14 cellular contexts compared by ENCODE assay signal in genomic region chr13:84136582-84136981, GRCh38.
DNase-seq lines count a peak whose midpoint lies in the region; ATAC-seq and TF ChIP-seq lines count a peak whose summit lies in the region.
"Had no signal": no experiment of that assay in that cellular context is flagged by ENCODE, and none has a peak within 500 bp of the region (broad histone marks: within the 10 kb centered on the region; RNA-seq: fewer than 3 reads in every experiment).

No MANE protein-coding gene starts in this region.

- ATAC-seq in GM19395 (IDR thresholded peaks at IDR 0.05; ENCODE audit: unreplicated experiment) (peak; percentile 18), HG03196 (IDR thresholded peaks at IDR 0.05; ENCODE audit: unreplicated experiment) (no peak)
- ATAC-seq: Panc1 had no signal

- H3K9me3 Mint-ChIP-seq in CD8-positive, alpha-beta memory T cell, result no peaks in the 10 kb centered on the region

- peak overlapping the region; percentile 24 for H3K4me3 ChIP-seq in CD8-positive, alpha-beta memory T cell (ENCODE audit: low read length)
- H3K4me3 ChIP-seq in Loucy (ENCODE audit: low read length, poor library complexity, severe bottlenecking), result peak overlapping the region; percentile 73
- no peak overlapping the region for H3K4me3 ChIP-seq in effector memory CD4-positive, alpha-beta T cell (ENCODE audit: insufficient read depth, low read depth, low read length, poor library complexity, severe bottlenecking)
- no peak overlapping the region for H3K4me3 ChIP-seq in Karpas-422 (ENCODE audit: low read length)
- H3K4me3 ChIP-seq: dorsolateral prefrontal cortex, right atrium auricular region had no signal

- no peaks in the 10 kb centered on the region; the same call in 1 of the 2 replicates for H3K79me2 ChIP-seq in Loucy (ENCODE audit: insufficient read depth, low read length)
- H3K79me2 ChIP-seq in Karpas-422 (ENCODE audit: low read length), result no peaks in the 10 kb centered on the region

- H3K27ac ChIP-seq in CD8-positive, alpha-beta memory T cell (ENCODE audit: low read depth, low read length), result peak overlapping the region; percentile 52
- peak overlapping the region; percentile 52 for H3K27ac ChIP-seq in effector memory CD4-positive, alpha-beta T cell (ENCODE audit: insufficient read depth, low read length, poor library complexity, severe bottlenecking)
- H3K27ac ChIP-seq in Karpas-422 (ENCODE audit: low read length), result no peak overlapping the region
- H3K27ac ChIP-seq: dorsolateral prefrontal cortex, HL-60, right atrium auricular region had no signal

- H3K9ac ChIP-seq in Loucy (ENCODE audit: low read depth, low read length, poor library complexity, severe bottlenecking), result peak overlapping the region; percentile 70
- H3K9ac ChIP-seq in Karpas-422 (ENCODE audit: low read length), result no peak overlapping the region

- H3K27me3 ChIP-seq in CD8-positive, alpha-beta memory T cell (ENCODE audit: insufficient read depth, low read length, poor library complexity, severe bottlenecking), result no peaks in the 10 kb centered on the region
- H3K27me3 ChIP-seq in Loucy (ENCODE audit: insufficient read depth, low read length, poor library complexity, severe bottlenecking) (no peaks in the 10 kb centered on the region), Karpas-422 (ENCODE audit: low read length) (no peaks in the 10 kb centered on the region)
- H3K27me3 ChIP-seq in effector memory CD4-positive, alpha-beta T cell (replicated peaks; ENCODE audit: control insufficient read depth, insufficient read depth, low read length, poor library complexity, severe bottlenecking), result no peaks in the 10 kb centered on the region
- H3K27me3 ChIP-seq: dorsolateral prefrontal cortex, right atrium auricular region had no signal

- DNase-seq in CD8-positive, alpha-beta memory T cell, result peak in 1 of 5 donors; percentile 27
- no peak for DNase-seq in effector memory CD4-positive, alpha-beta T cell
- DNase-seq in Karpas-422 (no peak), cerebellum (ENCODE audit: low spot score) (no peak), NCI-H69 (lab: John Stamatoyannopoulos, UW) (no peak)
- DNase-seq: aorta, dorsolateral prefrontal cortex, NCI-H345 had no signal

- peaks cover 36 to 51% (median 40%) of the 10 kb centered on the region in 3 donors for H3K4me1 Mint-ChIP-seq in CD8-positive, alpha-beta memory T cell

- no peak for TF ChIP-seq CTCF in Loucy (conservative IDR thresholded peaks at IDR 0.05; ENCODE audit: low read length)

- no peaks in the 10 kb centered on the region for H3K9me3 ChIP-seq in CD8-positive, alpha-beta memory T cell (ENCODE audit: low read length)
- H3K9me3 ChIP-seq in Loucy (ENCODE audit: insufficient read depth, low read depth, low read length), result no peaks in the 10 kb centered on the region
- no peaks in the 10 kb centered on the region for H3K9me3 ChIP-seq in effector memory CD4-positive, alpha-beta T cell (ENCODE audit: control insufficient read depth, low read length)
- H3K9me3 ChIP-seq in Karpas-422 (ENCODE audit: low read length), result peaks cover 14% of the 10 kb centered on the region; the same call in 1 of the 2 replicates
- H3K9me3 ChIP-seq: right atrium auricular region had no signal

- POLR2A ChIA-PET in CD8-positive, alpha-beta memory T cell (lab: Charles Lee), result no interaction called here

- H4K20me1 ChIP-seq in Loucy (ENCODE audit: insufficient read depth, low read length, poor library complexity, severe bottlenecking) (no peaks in the 10 kb centered on the region), Karpas-422 (ENCODE audit: insufficient read depth, low read depth, low read length) (no peaks in the 10 kb centered on the region)

- H3K4me2 ChIP-seq in Loucy (ENCODE audit: low read depth, low read length, poor library complexity, severe bottlenecking), result peak overlapping the region; percentile 97
- no peak overlapping the region for H3K4me2 ChIP-seq in Karpas-422 (ENCODE audit: low read depth, low read length, poor library complexity, severe bottlenecking)

- H3K9me2 ChIP-seq in Loucy (replicated peaks; ENCODE audit: low read depth, low read length) (no peaks in the 10 kb centered on the region), Karpas-422 (replicated peaks; ENCODE audit: insufficient read depth, low read length) (no peaks in the 10 kb centered on the region)

- H3K4me3 Mint-ChIP-seq in CD8-positive, alpha-beta memory T cell, result peak overlapping the region; percentile 29 to 79 (median 67)

- no peaks in the 10 kb centered on the region for H3K27me3 Mint-ChIP-seq in CD8-positive, alpha-beta memory T cell

- CTCF ChIA-PET in CD8-positive, alpha-beta memory T cell (lab: Charles Lee), result interaction anchor here (0.5 to 1.6 kb wide), 3 partner anchors 8 to 1663 kb away, joined by 3 to 4 read pairs (median 4); no protein-coding TSS in a partner anchor

- H2AFZ ChIP-seq in Loucy (ENCODE audit: low read length) (no peak overlapping the region; the same call in 1 of the 2 replicates), Karpas-422 (ENCODE audit: low read length) (no peak overlapping the region)

- H3K36me3 ChIP-seq in CD8-positive, alpha-beta memory T cell (ENCODE audit: insufficient read depth, low read length), result no peaks in the 10 kb centered on the region
- H3K36me3 ChIP-seq in Loucy (ENCODE audit: insufficient read depth, low read length) (no peaks in the 10 kb centered on the region), Karpas-422 (ENCODE audit: insufficient read depth, low read length) (no peaks in the 10 kb centered on the region)
- no peaks in the 10 kb centered on the region for H3K36me3 ChIP-seq in effector memory CD4-positive, alpha-beta T cell (ENCODE audit: control insufficient read depth, insufficient read depth, low read length)
- H3K36me3 ChIP-seq: right atrium auricular region had no signal

- 0 out of 2 replicates have a peak, but pooled peaks cover 3% of the 10 kb centered on the region for H3F3A ChIP-seq in Loucy (ENCODE audit: low read depth)

- peaks cover 16% of the 10 kb centered on the region for H3K4me1 ChIP-seq in CD8-positive, alpha-beta memory T cell (ENCODE audit: insufficient read depth, low read length)
- H3K4me1 ChIP-seq in Loucy (ENCODE audit: insufficient read depth, low read length, poor library complexity, severe bottlenecking), result peaks cover 63% of the 10 kb centered on the region
- H3K4me1 ChIP-seq in effector memory CD4-positive, alpha-beta T cell (ENCODE audit: control insufficient read depth, insufficient read depth, low read length, poor library complexity, severe bottlenecking), result peaks cover 3% of the 10 kb centered on the region
- H3K4me1 ChIP-seq in Karpas-422 (ENCODE audit: low read length), result no peaks in the 10 kb centered on the region
- H3K4me1 ChIP-seq: right atrium auricular region had no signal

- H3K36me3 Mint-ChIP-seq in CD8-positive, alpha-beta memory T cell, result peaks cover 0 to 3% (median 0%) of the 10 kb centered on the region in 3 donors

- peak overlapping the region; percentile 66 to 98 (median 84) for H3K27ac Mint-ChIP-seq in CD8-positive, alpha-beta memory T cell

Comparison
In these comparisons a context has a peak if more than half of its experiments do, and no peak if none do; other contexts are left out.
1. H3K4me3 ChIP-seq: peak in CD8-positive, alpha-beta memory T cell (single experiment) and Loucy (single experiment); none in effector memory CD4-positive, alpha-beta T cell (single experiment) and Karpas-422 (single experiment).